Comparison of ENCODE assay signal across 28 cellular contexts in genomic region chr2:18381451-18381850, GRCh38.
"Had no signal": no experiment of that assay in that cellular context is flagged by ENCODE, and none has a peak within 500 bp of the region (broad histone marks: within the 10 kb centered on the region; RNA-seq: fewer than 3 reads in every experiment).

No MANE protein-coding gene starts in this region.

- H3K36me3 ChIP-seq: neural progenitor cell, ovary, right lobe of liver, sigmoid colon, spleen, suprapubic skin, tibial artery, transverse colon, upper lobe of right lung, uterus had no signal

- H3K9me3 ChIP-seq: ovary, psoas muscle, right lobe of liver, sigmoid colon, spleen, suprapubic skin, testis, tibial artery, transverse colon, upper lobe of right lung, uterus had no signal

- H3K4me1 ChIP-seq: neural progenitor cell, parathyroid adenoma, psoas muscle, right lobe of liver, sigmoid colon, spleen, suprapubic skin, testis, tibial artery, transverse colon, upper lobe of right lung, uterus had no signal

- H3K4me3 ChIP-seq: neural progenitor cell, ovary, psoas muscle, right lobe of liver, sigmoid colon, spleen, suprapubic skin, testis, tibial artery, transverse colon, upper lobe of right lung, uterus had no signal

- DNase-seq: natural killer cell; occipital lobe; ovary; posterior cingulate gyrus; psoas muscle; right cardiac atrium; right lobe of liver; sigmoid colon; small intestine; spleen; stimulated activated CD4-positive, alpha-beta T cell treated with anti-CD3 and anti-CD28 coated beads, Interleukin-12 subunit alpha, Interleukin-12 subunit beta, amount 100 ng/mL, for 4 hours; stimulated activated CD4-positive, alpha-beta T cell treated with anti-CD3 and anti-CD28 coated beads, Interleukin-1b, Interleukin-23, amount 100 ng/mL, for 48 hours; stimulated activated CD4-positive, alpha-beta T cell treated with anti-CD3 and anti-CD28 coated beads, Interleukin-4, amount 100 ng/mL, for 1 hour; stimulated activated CD4-positive, alpha-beta T cell treated with anti-CD3 and anti-CD28 coated beads, Interleukin-4, amount 100 ng/mL, for 4 hours; stimulated activated CD8-positive, alpha-beta memory T cell treated with anti-CD3 and anti-CD28 coated beads, Interleukin-4, amount 100 ng/mL, for 48 hours; stimulated activated naive CD4-positive, alpha-beta T cell; stimulated activated naive CD8-positive, alpha-beta T cell treated with anti-CD3 and anti-CD28 coated beads, Interleukin-15, amount 100 ng/mL, for 72 hours; stimulated activated naive CD8-positive, alpha-beta T cell treated with anti-CD3 and anti-CD28 coated beads, Interleukin-15, Interleukin-2, amounts not matched to agents 100 U/mL and 50 U/mL, for 24 hours; substantia nigra; testis; tibial artery; transverse colon; upper lobe of right lung; uterus had no signal

- H3K27me3 ChIP-seq: ovary, sigmoid colon, testis, tibial artery, upper lobe of right lung, uterus had no signal

- H3K9ac ChIP-seq: neural progenitor cell, parathyroid adenoma had no signal

- ATAC-seq: natural killer cell; psoas muscle; right cardiac atrium; right lobe of liver; stimulated activated memory B cell treated with anti-CD40 and anti-IgM and Interleukin-4, amounts not matched to agents 10 μg/mL and 1 μg/mL and 100 μg/mL, for 72 hours; stimulated activated naive CD8-positive, alpha-beta T cell treated with anti-CD3 and anti-CD28 coated beads, Interleukin-15, amount 100 ng/mL, for 72 hours; stimulated activated naive CD8-positive, alpha-beta T cell treated with anti-CD3 and anti-CD28 coated beads, Interleukin-15, Interleukin-2, amounts not matched to agents 100 U/mL and 50 U/mL, for 24 hours; upper lobe of right lung had no signal
